8 cellular contexts compared by ENCODE assay signal in genomic region chr1:151165281-151165737, GRCh38. TPM values are rescaled to one million over a fixed set of nuclear protein-coding genes. Genes with fewer than 3 reads are reported as not detected.
DNase-seq lines count a peak whose midpoint lies in the region; ATAC-seq and TF ChIP-seq lines count a peak whose summit lies in the region.

No MANE protein-coding gene starts in this region.

- peak overlapping the region; percentile 96 to 98 for H3K27ac Mint-ChIP-seq in stimulated activated naive CD8-positive, alpha-beta T cell treated with anti-CD3 and anti-CD28 coated beads, Interleukin-15, amount 100 ng/mL, for 72 hours

- H3K4me3 Mint-ChIP-seq in stimulated activated naive CD8-positive, alpha-beta T cell treated with anti-CD3 and anti-CD28 coated beads, Interleukin-15, amount 100 ng/mL, for 72 hours = peak overlapping the region; percentile 89 to 94

- peak overlapping the region; percentile 76 for H3K4me3 ChIP-seq in AG09309 (ENCODE audit: control insufficient read depth, low read depth, low read length)

- DNase-seq in AG09309 (ENCODE audit: low read depth) = no peak
- peak; percentile 69 for DNase-seq in NCI-H748 treated with DMSO at 0.1 percent for 48 hours (lab: John Stamatoyannopoulos, UW)
- DNase-seq in cerebellum (ENCODE audit: low spot score) = peak; percentile 72
- peak; percentile 80 for DNase-seq in left kidney (ENCODE audit: low read depth, low spot score)
- no peak for DNase-seq in stimulated activated naive CD8-positive, alpha-beta T cell treated with anti-CD3 and anti-CD28 coated beads, Interleukin-15, amount 100 ng/mL, for 72 hours
- DNase-seq in dedifferentiated amniotic fluid mesenchymal stem cell (ENCODE audit: extremely low spot score) = no peak
- no peak for DNase-seq in AG20443 (ENCODE audit: low spot score)

- no peak for TF ChIP-seq CTCF in AG09309 (IDR thresholded peaks at IDR 0.05; ENCODE audit: control insufficient read depth, insufficient read depth, low read depth, low read length, missing control alignments)

- H3K4me1 Mint-ChIP-seq in stimulated activated naive CD8-positive, alpha-beta T cell treated with anti-CD3 and anti-CD28 coated beads, Interleukin-15, amount 100 ng/mL, for 72 hours = peaks cover 73% of the 10 kb centered on the region

- no peaks in the 10 kb centered on the region for H3K9me3 Mint-ChIP-seq in stimulated activated naive CD8-positive, alpha-beta T cell treated with anti-CD3 and anti-CD28 coated beads, Interleukin-15, amount 100 ng/mL, for 72 hours

- H3K27me3 Mint-ChIP-seq in stimulated activated naive CD8-positive, alpha-beta T cell treated with anti-CD3 and anti-CD28 coated beads, Interleukin-15, amount 100 ng/mL, for 72 hours = no peaks in the 10 kb centered on the region

- ATAC-seq in GM19455 (IDR thresholded peaks at IDR 0.05; ENCODE audit: unreplicated experiment) = peak; percentile 18
- peak; percentile 3 for ATAC-seq in stimulated activated naive CD8-positive, alpha-beta T cell treated with anti-CD3 and anti-CD28 coated beads, Interleukin-15, amount 100 ng/mL, for 72 hours

RNA-seq across cellular contexts. Expression of gene LYSMD1, which starts 0.4 kb away (rescaled TPM):
- 10.6 TPM for total RNA-seq in cerebellum

RNA-seq across cellular contexts. Expression of gene SCNM1, which starts 0.6 kb away (rescaled TPM):
- total RNA-seq in cerebellum = 16.7 TPM

RNA-seq across cellular contexts. Expression of gene TNFAIP8L2, which starts 8.9 kb away (rescaled TPM):
- total RNA-seq in cerebellum = 1.6 TPM

RNA-seq across cellular contexts. Expression of gene TMOD4, which starts 10.5 kb away (rescaled TPM):
- not detected for total RNA-seq in cerebellum

RNA-seq across cellular contexts. Expression of gene SEMA6C, which starts 18.9 kb away (rescaled TPM):
- 21.4 TPM for total RNA-seq in cerebellum

Comparison
In these comparisons a context has a peak if more than half of its experiments do, and no peak if none do; other contexts are left out.
1. DNase-seq: peak in NCI-H748 treated with DMSO at 0.1 percent for 48 hours (single experiment), cerebellum (single experiment) and left kidney (single experiment); none in AG09309 (single experiment), stimulated activated naive CD8-positive, alpha-beta T cell treated with anti-CD3 and anti-CD28 coated beads, Interleukin-15, amount 100 ng/mL, for 72 hours (0 of 2), dedifferentiated amniotic fluid mesenchymal stem cell (single experiment) and AG20443 (single experiment).